ENCODE assay signal across 25 cellular contexts in the genomic region with DNA sequence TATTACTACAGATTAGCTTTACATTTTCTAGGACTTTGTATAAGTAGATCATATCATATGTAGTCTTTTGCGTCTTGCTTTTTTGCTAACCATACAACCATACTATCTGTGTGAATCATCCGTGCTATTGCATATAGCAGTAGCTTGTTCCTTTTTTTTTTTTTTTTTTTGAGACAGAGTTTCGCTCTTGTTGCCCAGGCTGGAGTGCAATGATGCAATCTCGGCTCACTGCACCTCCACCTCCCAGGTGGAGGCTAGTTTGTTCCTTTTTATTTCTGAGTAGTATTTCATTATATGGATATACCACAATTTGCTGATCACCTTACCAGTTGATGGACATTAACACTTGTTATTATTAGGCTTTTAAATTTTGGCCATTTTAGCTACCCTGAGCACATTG. TPM values are rescaled to one million over a fixed set of nuclear protein-coding genes. Genes with fewer than 3 reads are reported as not detected.
A peak's percentile ranks its signal among the peaks of the same experiment; 100 is the strongest.
DNase-seq lines count a peak whose midpoint lies in the region; ATAC-seq, FAIRE-seq and TF ChIP-seq lines count a peak whose summit lies in the region.
"Had no signal": no experiment of that assay in that cellular context is flagged by ENCODE, and none has a peak within 500 bp of the region (broad histone marks: within the 10 kb centered on the region; RNA-seq: fewer than 3 reads in every experiment).

No MANE protein-coding gene starts in this region.

- SMC1A ChIA-PET in GM12878 (lab: Charles Lee; ENCODE audit: uncharacterized antibody, unreplicated experiment): interaction anchor here (0.6 kb wide), 1 partner anchor 8 kb away, joined by 3 read pairs; no protein-coding TSS in a partner anchor

- H4K20me1 ChIP-seq in GM12878 (ENCODE audit: control insufficient read depth, insufficient read depth): no peaks in the 10 kb centered on the region

- RAD21 ChIA-PET in GM12878 (lab: Charles Lee; ENCODE audit: unreplicated experiment): no interaction called here

- WGBS in GM12878 (ENCODE audit: insufficient coverage, insufficient replicate concordance, low lambda C conversion rate, missing lambda C conversion rate): 33% methylated on average over 4 of the region's 4 CpGs

- in situ Hi-C loops in GM12878 (cut with MboI): no loop called here

- POLR2A ChIA-PET in GM12878 (lab: Charles Lee): no interaction called here

- TF ChIP-seq POLR2A in GM12878 (IDR thresholded peaks at IDR 0.05; ENCODE audit: low read depth, low read length) (no peak), GM12892 (IDR thresholded peaks at IDR 0.05; ENCODE audit: low read depth, low read length) (no peak)

- H3K27me3 ChIP-seq in GM12878 (replicated peaks in 1 of 2; ENCODE audit: control insufficient read depth in 2 of 2, insufficient read depth in 2 of 2, low read length in 1 of 2): no peaks in the 10 kb centered on the region
- H3K27me3 ChIP-seq: BE2C, heart left ventricle, testis had no signal

- H3K4me1 Mint-ChIP-seq in stimulated activated naive B cell treated with anti-CD40 and anti-IgM and Interleukin-4, amounts not matched to agents 10 μg/mL and 1 μg/mL and 100 μg/mL, for 72 hours: peaks cover 14 to 30% of the 10 kb centered on the region in 2 donors
- H3K4me1 Mint-ChIP-seq: immature natural killer cell had no signal

- CTCF ChIA-PET in GM12878 (lab: Yijun Ruan, JAX): no interaction called here

- H3K4me2 ChIP-seq in GM12878 (ENCODE audit: control insufficient read depth, insufficient read depth): no peak overlapping the region

- peaks cover 2 to 5% of the 10 kb centered on the region in 2 donors for H3K36me3 Mint-ChIP-seq in stimulated activated naive B cell treated with anti-CD40 and anti-IgM and Interleukin-4, amounts not matched to agents 10 μg/mL and 1 μg/mL and 100 μg/mL, for 72 hours
- H3K36me3 Mint-ChIP-seq: activated naive CD8-positive, alpha-beta T cell; immature natural killer cell had no signal

- no peak overlapping the region for H3K4me3 Mint-ChIP-seq in stimulated activated naive B cell treated with anti-CD40 and anti-IgM and Interleukin-4, amounts not matched to agents 10 μg/mL and 1 μg/mL and 100 μg/mL, for 72 hours
- H3K4me3 Mint-ChIP-seq: activated naive CD8-positive, alpha-beta T cell; activated T-cell treated with anti-CD3 and anti-CD28 coated beads, Interleukin-2, amount 50 U/mL, for 4 hours; immature natural killer cell; naive thymus-derived CD8-positive, alpha-beta T cell had no signal

- no peaks in the 10 kb centered on the region for H3K79me2 ChIP-seq in GM12878 (ENCODE audit: control insufficient read depth, insufficient read depth, low read length)

- no peak overlapping the region for H3K4me3 ChIP-seq in GM12878
- H3K4me3 ChIP-seq: heart left ventricle, lung, skin epidermis, testis had no signal

- no peak overlapping the region for H3K27ac ChIP-seq in GM12878 (ENCODE audit: control insufficient read depth, insufficient read depth)
- H3K27ac ChIP-seq: heart left ventricle, skin epidermis, testis had no signal

- no peak for TF ChIP-seq RAD21 in GM12878 (IDR thresholded peaks at IDR 0.05; ENCODE audit: insufficient read depth, low read depth, low read length)

- no TSS peak for BruUV-seq in GM12878 (replicated peaks; lab: Mats Ljungman, UMichigan)

- H3K27ac Mint-ChIP-seq in stimulated activated naive B cell treated with anti-CD40 and anti-IgM and Interleukin-4, amounts not matched to agents 10 μg/mL and 1 μg/mL and 100 μg/mL, for 72 hours: no peak overlapping the region
- H3K27ac Mint-ChIP-seq: activated naive CD8-positive, alpha-beta T cell; immature natural killer cell; naive thymus-derived CD8-positive, alpha-beta T cell had no signal

- H3K36me3 ChIP-seq in GM12878 (ENCODE audit: control insufficient read depth in 2 of 2, insufficient read depth in 2 of 2, low read length in 1 of 2): no peaks in the 10 kb centered on the region
- H3K36me3 ChIP-seq: BE2C, heart left ventricle had no signal

- H3K9me3 Mint-ChIP-seq in stimulated activated naive B cell treated with anti-CD40 and anti-IgM and Interleukin-4, amounts not matched to agents 10 μg/mL and 1 μg/mL and 100 μg/mL, for 72 hours: peaks cover 3 to 5% of the 10 kb centered on the region in 2 donors
- H3K9me3 Mint-ChIP-seq: immature natural killer cell had no signal

- H3K9me3 ChIP-seq in GM12878 (replicated peaks; ENCODE audit: control insufficient read depth, insufficient read depth, low read length): no peaks in the 10 kb centered on the region; the same call in 1 of the 3 replicates
- H3K9me3 ChIP-seq: BE2C, heart left ventricle, testis had no signal

- FAIRE-seq in GM12878 (lab: Jason Lieb, UNC): peak; percentile 35
- no peak for FAIRE-seq in GM12892 (lab: Jason Lieb, UNC)

- H3K9ac ChIP-seq in GM12878 (ENCODE audit: control insufficient read depth, insufficient read depth, low read length): no peak overlapping the region

- no peak for TF ChIP-seq EP300 in GM12878 (IDR thresholded peaks at IDR 0.05; ENCODE audit: borderline replicate concordance in 1 of 2, control insufficient read depth in 1 of 2, low read depth in 2 of 2, low read length in 2 of 2)

- no peak for TF ChIP-seq CTCF in GM12878 (IDR thresholded peaks at IDR 0.05 in 2 of 3, conservative IDR thresholded peaks at IDR 0.05 in 1 of 3; ENCODE audit: control insufficient read depth in 2 of 3, extremely low read depth in 1 of 3, insufficient read depth in 1 of 3, low read depth in 3 of 3, low read length in 3 of 3)

- H3K4me1 ChIP-seq in GM12878 (ENCODE audit: control insufficient read depth, insufficient read depth, low read length): peaks cover 7% of the 10 kb centered on the region
- H3K4me1 ChIP-seq: BE2C, testis had no signal

- ATAC-seq in GM21515 (IDR thresholded peaks at IDR 0.05; ENCODE audit: unreplicated experiment) (peak; percentile 39), GM12878 (peak; percentile 44), left cardiac atrium (no peak), GM21576 (IDR thresholded peaks at IDR 0.05; ENCODE audit: unreplicated experiment) (no peak)
- peak; percentile 80 to 83 for ATAC-seq in stimulated activated naive B cell treated with anti-CD40 and anti-IgM and Interleukin-4, amounts not matched to agents 10 μg/mL and 1 μg/mL and 100 μg/mL, for 72 hours (replicated peaks)
- ATAC-seq: activated T-cell treated with anti-CD3 and anti-CD28 coated beads, Interleukin-2, amount 50 U/mL, for 4 hours; HCT116; heart left ventricle; naive thymus-derived CD8-positive, alpha-beta T cell; Panc1 had no signal

- DNase-seq in MV-4-11 (lab: John Stamatoyannopoulos, UW) (peak; percentile 87), GM12878 (ENCODE audit: low read depth, low spot score) (no peak), left cardiac atrium (no peak), GM12892 (ENCODE audit: insufficient read length) (no peak)
- DNase-seq in stimulated activated naive B cell treated with anti-CD40 and anti-IgM and Interleukin-4, amounts not matched to agents 10 μg/mL and 1 μg/mL and 100 μg/mL, for 72 hours: peak; percentile 23
- DNase-seq: activated CD4-positive, alpha-beta T cell treated with anti-CD3 and anti-CD28 coated beads, Interleukin-2, amount 50 U/mL, for 48 hours; activated T-cell treated with anti-CD3 and anti-CD28 coated beads, Interleukin-2, amount 50 U/mL, for 4 hours; BE2C; effector CD8-positive, alpha-beta T cell; heart left ventricle; immature natural killer cell; IMR-90; naive thymus-derived CD8-positive, alpha-beta T cell; NCI-H1092 treated with DMSO at 0.1 percent for 48 hours; NCI-H526 treated with DMSO at 0.1 percent for 48 hours; stimulated activated CD4-positive, alpha-beta T cell treated with anti-CD3 and anti-CD28 coated beads, Interleukin-4, amount 100 ng/mL, for 24 hours; SW 1271; testis had no signal

- H2AFZ ChIP-seq in GM12878 (ENCODE audit: control insufficient read depth, low read depth, low read length): no peak overlapping the region

- H3K27me3 Mint-ChIP-seq in stimulated activated naive B cell treated with anti-CD40 and anti-IgM and Interleukin-4, amounts not matched to agents 10 μg/mL and 1 μg/mL and 100 μg/mL, for 72 hours: no peaks in the 10 kb centered on the region
- H3K27me3 Mint-ChIP-seq: activated naive CD8-positive, alpha-beta T cell; naive thymus-derived CD8-positive, alpha-beta T cell had no signal

- intact Hi-C loops in GM12878 (cut with micrococcal nuclease; ENCODE audit: unreplicated experiment) (no loop called here), left cardiac atrium (cut with DNase I) (no loop called here)

TF ChIP-seq in GM12878, 131 proteins besides CTCF, POLR2A, EP300 and RAD21 (continues in another document):
- TF ChIP-seq MLLT1 (IDR thresholded peaks at IDR 0.05) (no peak), CBFB (IDR thresholded peaks at IDR 0.05; ENCODE audit: low read depth) (no peak), RB1 (IDR thresholded peaks at IDR 0.05; ENCODE audit: borderline replicate concordance) (no peak)

RNA-seq across cellular contexts. Expression of gene TBL1XR1, which starts 54.5 kb away (rescaled TPM):
- 54.8 and 56.7 TPM in 2 replicates for total RNA-seq in GM12878 (2013; cell fraction: nucleolus; rRNA removed)
- total RNA-seq in GM12878 (2014; rRNA removed) (60.6 and 68.7 TPM in 2 replicates), GM12878 (2014; rRNA removed; fragmentation: Illumina TruSeq; extraction: Trizol) (72.2 and 78.9 TPM in 2 replicates), GM12878 (2021) (114 and 126 TPM in 2 replicates), left cardiac atrium (100 to 1,000 TPM; 118 to 125 TPM)
- polyA plus RNA-seq in GM12878 (2011; ENCODE audit: low read depth): 13.5 TPM
- polyA plus RNA-seq in GM12878 (2011; rRNA removed) (115 and 133 TPM in 2 replicates), GM12878 (2014; fragmentation: Illumina TruSeq; extraction: Trizol) (41.9 and 53.2 TPM in 2 replicates), GM12878 (2014; fragmentation: Nextera tagmentation; extraction: Ambion mirVana) (10 to 100 TPM; 13.0 to 77.5 TPM), GM12878 (2014; rRNA removed) (39.6 and 46.8 TPM in 2 replicates), GM12878 (2016; fragmentation: Nextera tagmentation; extraction: Ambion mirVana) (10 to 100 TPM; 56.8 to 60.1 TPM)
- polyA plus RNA-seq in GM12878 (2011; cell fraction: cytosol; rRNA removed): 27.6 and 44.4 TPM in 2 replicates
- 55.1 and 55.3 TPM in 2 replicates for polyA plus RNA-seq in GM12878 (2011; cell fraction: nucleus; rRNA removed)
- polyA plus RNA-seq in GM12878 (2012): 31.5 and 35.2 TPM in 2 replicates
- polyA minus RNA-seq in GM12878 (2011; rRNA and poly(A)+ RNA removed): 233 and 383 TPM in 2 replicates
- 109 and 146 TPM in 2 replicates for polyA minus RNA-seq in GM12878 (2011; cell fraction: cytosol; rRNA and poly(A)+ RNA removed)
- 58.4 and 117 TPM in 2 replicates for polyA minus RNA-seq in GM12878 (2011; cell fraction: nucleus; rRNA and poly(A)+ RNA removed)
- polyA plus RNA-seq in GM12892 (2012; ENCODE audit: missing spikeins): 44.8 TPM

Comparison
In these comparisons a context has a peak if more than half of its experiments do, and no peak if none do; other contexts are left out.
1. ATAC-seq: peak in GM21515 (single experiment), GM12878 (single experiment) and stimulated activated naive B cell treated with anti-CD40 and anti-IgM and Interleukin-4, amounts not matched to agents 10 μg/mL and 1 μg/mL and 100 μg/mL, for 72 hours (2 of 2); none in left cardiac atrium (0 of 2) and GM21576 (single experiment).
2. DNase-seq: peak in MV-4-11 (single experiment) and stimulated activated naive B cell treated with anti-CD40 and anti-IgM and Interleukin-4, amounts not matched to agents 10 μg/mL and 1 μg/mL and 100 μg/mL, for 72 hours (single experiment); none in GM12878 (single experiment), left cardiac atrium (single experiment) and GM12892 (single experiment).